Comparison of ENCODE assay signal across 11 cellular contexts in genomic region chr17:50514936-50515702, GRCh38. TPM values are rescaled to one million over a fixed set of nuclear protein-coding genes. Genes with fewer than 3 reads are reported as not detected.
A peak's percentile ranks its signal among the peaks of the same experiment; 100 is the strongest.
DNase-seq lines count a peak whose midpoint lies in the region; ATAC-seq, FAIRE-seq and TF ChIP-seq lines count a peak whose summit lies in the region.
"Had no signal": no experiment of that assay in that cellular context is flagged by ENCODE, and none has a peak within 500 bp of the region (broad histone marks: within the 10 kb centered on the region; RNA-seq: fewer than 3 reads in every experiment).

No MANE protein-coding gene starts in this region.

- TF ChIP-seq CTCF in epithelial cell of esophagus (IDR thresholded peaks at IDR 0.05; ENCODE audit: insufficient read depth, low read depth, low read length, missing control alignments) = no peak
- no peak for TF ChIP-seq CTCF in omental fat pad (IDR thresholded peaks at IDR 0.05)

- H3K4me3 ChIP-seq in epithelial cell of esophagus (ENCODE audit: low read length) = no peak overlapping the region
- H3K4me3 ChIP-seq: heart right ventricle, vagina had no signal

- peak; percentile 29 for DNase-seq in MV-4-11 (lab: John Stamatoyannopoulos, UW)
- peak; percentile 38 for DNase-seq in epithelial cell of esophagus (ENCODE audit: low read depth)
- no peak for DNase-seq in omental fat pad (ENCODE audit: low spot score)
- DNase-seq in urothelium cell line (ENCODE audit: low spot score) = no peak
- DNase-seq: activated CD4-positive, alpha-beta memory T cell treated with anti-CD3 and anti-CD28 coated beads for 36 hours; NCI-H1694 treated with DMSO at 0.1 percent for 48 hours had no signal

- FAIRE-seq in urothelium cell line (lab: Jason Lieb, UNC) = no peak

- ATAC-seq in omental fat pad (ENCODE audit: low FRiP score) (peak; percentile 35), GM18873 (IDR thresholded peaks at IDR 0.05; ENCODE audit: low FRiP score, unreplicated experiment) (no peak), HG02610 (IDR thresholded peaks at IDR 0.05; ENCODE audit: unreplicated experiment) (no peak)
- ATAC-seq: naive thymus-derived CD8-positive, alpha-beta T cell had no signal

RNA-seq across cellular contexts. Expression of gene MYCBPAP, which starts 6.9 kb away (rescaled TPM):
- 1 to 10 TPM in 2 of 4 donors, under 1 TPM in 1, not detected in 1; 0.36 to 1.9 (median 1.0) TPM for total RNA-seq in omental fat pad
- total RNA-seq: vagina had no signal

RNA-seq across cellular contexts. Expression of gene EPN3, which starts 17.4 kb away (rescaled TPM):
- total RNA-seq in omental fat pad = not detected
- total RNA-seq: activated CD4-positive, alpha-beta memory T cell treated with anti-CD3 and anti-CD28 coated beads for 36 hours; naive thymus-derived CD8-positive, alpha-beta T cell had no signal

RNA-seq across cellular contexts. Expression of gene SPATA20, which starts 31.9 kb away (rescaled TPM):
- 10 to 100 TPM; 42.8 to 65.1 (median 49.4) TPM for total RNA-seq in omental fat pad

RNA-seq across cellular contexts. Expression of gene RSAD1, which starts 36.5 kb away (rescaled TPM):
- total RNA-seq in omental fat pad = 10 to 100 TPM; 18.7 to 25.9 (median 23.4) TPM

RNA-seq across cellular contexts. Expression of gene CACNA1G, which starts 45.4 kb away (rescaled TPM):
- total RNA-seq in omental fat pad = 1 to 10 TPM in 2 of 4 donors, under 1 TPM in 2; 0.32 to 3.8 (median 1.2) TPM

Comparison
In these comparisons a context has a peak if more than half of its experiments do, and no peak if none do; other contexts are left out.
1. DNase-seq: peak in MV-4-11 (single experiment) and epithelial cell of esophagus (single experiment); none in omental fat pad (single experiment) and urothelium cell line (single experiment).